Comparison of ENCODE assay signal across 11 cellular contexts in the genomic region with DNA sequence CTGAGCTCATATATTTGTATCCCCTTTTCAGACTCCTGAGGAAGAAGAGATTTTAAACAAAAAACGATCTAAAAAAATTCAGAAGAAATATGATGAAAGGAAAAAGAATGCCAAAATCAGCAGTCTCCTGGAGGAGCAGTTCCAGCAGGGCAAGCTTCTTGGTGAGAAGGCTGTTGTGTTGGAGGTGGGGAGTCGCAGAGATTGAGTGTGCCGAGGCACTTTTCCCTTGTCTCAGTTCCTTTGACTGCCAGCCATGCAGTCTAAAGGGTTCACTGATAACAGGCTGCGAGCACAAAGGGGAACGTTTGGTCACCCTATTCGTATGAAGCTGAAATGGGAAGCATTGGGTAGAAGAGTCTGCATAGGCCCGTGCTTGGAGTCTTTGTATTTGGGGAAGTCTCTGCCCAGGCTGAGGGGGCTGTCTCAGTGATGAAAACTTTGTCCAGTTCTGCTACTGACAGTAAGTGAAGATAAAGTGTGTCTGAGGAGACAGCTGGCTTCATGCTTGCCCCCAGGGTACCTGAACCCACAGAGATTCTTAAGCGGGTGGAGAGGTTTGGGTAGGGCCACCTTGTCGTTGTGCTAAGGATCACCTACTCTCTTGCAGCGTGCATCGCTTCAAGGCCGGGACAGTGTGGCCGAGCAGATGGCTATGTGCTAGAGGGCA. TPM values are rescaled to one million over a fixed set of nuclear protein-coding genes. Genes with fewer than 3 reads are reported as not detected.
DNase-seq lines count a peak whose midpoint lies in the region; ATAC-seq and TF ChIP-seq lines count a peak whose summit lies in the region.
"Had no signal": no experiment of that assay in that cellular context is flagged by ENCODE, and none has a peak within 500 bp of the region (broad histone marks: within the 10 kb centered on the region; RNA-seq: fewer than 3 reads in every experiment).

No MANE protein-coding gene starts in this region.

- peaks cover 11% of the 10 kb centered on the region for H3K79me1 ChIP-seq in mesendoderm (ENCODE audit: low read length)

- H3K18ac ChIP-seq in mesendoderm (ENCODE audit: low read length) = no peak overlapping the region

- H3K27ac ChIP-seq in CD4-positive, CD25-positive, alpha-beta regulatory T cell (ENCODE audit: insufficient read depth, low read length, poor library complexity, severe bottlenecking) = peak overlapping the region; percentile 89
- peak overlapping the region; percentile 95 for H3K27ac ChIP-seq in HUES48 (ENCODE audit: low read depth, low read length)
- H3K27ac ChIP-seq in mesendoderm (ENCODE audit: low read depth, low read length) = no peak overlapping the region
- H3K27ac ChIP-seq: pancreas had no signal

- intact Hi-C loops in activated T-helper 2 cell treated with anti-CD3 and anti-CD28 coated beads, Interferon-gamma antibody, Interleukin-2, Interleukin-4, amounts not matched to agents 10 μg/mL and 5 μg/mL and 100 μg/mL, durations not matched to agents 14 hours and 24 hours and 36 hours (cut with micrococcal nuclease) = no loop called here

- DNase-seq in CD4-positive, CD25-positive, alpha-beta regulatory T cell = no peak
- no peak for DNase-seq in activated T-helper 2 cell treated with anti-CD3 and anti-CD28 coated beads, Interferon-gamma antibody, Interleukin-2, Interleukin-4, amounts not matched to agents 10 μg/mL and 5 μg/mL and 100 μg/mL, durations not matched to agents 14 hours and 24 hours and 36 hours (ENCODE audit: low spot score)
- DNase-seq in mesendoderm = no peak
- no peak for DNase-seq in SKM-1 (lab: John Stamatoyannopoulos, UW; ENCODE audit: unreplicated experiment)
- DNase-seq in omental fat pad (ENCODE audit: low spot score) = no peak
- no peak for DNase-seq in superior temporal gyrus (ENCODE audit: extremely low spot score)
- DNase-seq in SK-N-DZ (ENCODE audit: low spot score) = no peak
- DNase-seq: KBM-7 had no signal

- H3K4me2 ChIP-seq in mesendoderm (ENCODE audit: low read length) = peak overlapping the region; percentile 53

- H3K4ac ChIP-seq in mesendoderm (ENCODE audit: low read depth, low read length) = no peak overlapping the region

- H3K9ac ChIP-seq in HUES48 (ENCODE audit: low read depth, low read length) (no peak overlapping the region), mesendoderm (ENCODE audit: low read length) (peak overlapping the region; percentile 100)

- H3K23ac ChIP-seq in mesendoderm (ENCODE audit: low read length) = no peak overlapping the region

- no CpG with 5 or more reads among the region's 13 CpGs for WGBS in mesendoderm (ENCODE audit: extremely low coverage, insufficient coverage, low lambda C conversion rate)

- no peaks in the 10 kb centered on the region for H3K27me3 Mint-ChIP-seq in CD4-positive, CD25-positive, alpha-beta regulatory T cell
- H3K27me3 Mint-ChIP-seq in activated T-helper 2 cell treated with anti-CD3 and anti-CD28 coated beads, Interferon-gamma antibody, Interleukin-2, Interleukin-4, amounts not matched to agents 10 μg/mL and 5 μg/mL and 100 μg/mL, durations not matched to agents 14 hours and 24 hours and 36 hours (ENCODE audit: low read depth) = no peaks in the 10 kb centered on the region

- no peaks in the 10 kb centered on the region for H3K9me3 Mint-ChIP-seq in CD4-positive, CD25-positive, alpha-beta regulatory T cell
- no peaks in the 10 kb centered on the region for H3K9me3 Mint-ChIP-seq in activated T-helper 2 cell treated with anti-CD3 and anti-CD28 coated beads, Interferon-gamma antibody, Interleukin-2, Interleukin-4, amounts not matched to agents 10 μg/mL and 5 μg/mL and 100 μg/mL, durations not matched to agents 14 hours and 24 hours and 36 hours

- H3K27ac Mint-ChIP-seq in CD4-positive, CD25-positive, alpha-beta regulatory T cell = peak overlapping the region; percentile 86 to 99 (median 91)
- peak overlapping the region; percentile 75 for H3K27ac Mint-ChIP-seq in activated T-helper 2 cell treated with anti-CD3 and anti-CD28 coated beads, Interferon-gamma antibody, Interleukin-2, Interleukin-4, amounts not matched to agents 10 μg/mL and 5 μg/mL and 100 μg/mL, durations not matched to agents 14 hours and 24 hours and 36 hours

- peaks cover 30% of the 10 kb centered on the region for H3K79me2 ChIP-seq in mesendoderm (ENCODE audit: control insufficient read depth, insufficient read depth, low read length)

- peaks cover 0 to 50% (median 29%) of the 10 kb centered on the region in 4 donors for H3K4me1 Mint-ChIP-seq in CD4-positive, CD25-positive, alpha-beta regulatory T cell
- H3K4me1 Mint-ChIP-seq in activated T-helper 2 cell treated with anti-CD3 and anti-CD28 coated beads, Interferon-gamma antibody, Interleukin-2, Interleukin-4, amounts not matched to agents 10 μg/mL and 5 μg/mL and 100 μg/mL, durations not matched to agents 14 hours and 24 hours and 36 hours (ENCODE audit: low read depth) = peaks cover 30% of the 10 kb centered on the region

- H2BK120ac ChIP-seq in mesendoderm (ENCODE audit: low read depth, low read length) = no peak overlapping the region

- H3K36me3 ChIP-seq in CD4-positive, CD25-positive, alpha-beta regulatory T cell (ENCODE audit: control insufficient read depth, insufficient read depth, low read length) = peaks cover 43% of the 10 kb centered on the region
- H3K36me3 ChIP-seq in HUES48 (ENCODE audit: control insufficient read depth, insufficient read depth, low read length) = peaks cover 47% of the 10 kb centered on the region
- peaks cover 14% of the 10 kb centered on the region for H3K36me3 ChIP-seq in mesendoderm (ENCODE audit: control insufficient read depth, insufficient read depth, low read length)

- H3K36me3 Mint-ChIP-seq in CD4-positive, CD25-positive, alpha-beta regulatory T cell = peaks cover 44% of the 10 kb centered on the region
- H3K36me3 Mint-ChIP-seq in activated T-helper 2 cell treated with anti-CD3 and anti-CD28 coated beads, Interferon-gamma antibody, Interleukin-2, Interleukin-4, amounts not matched to agents 10 μg/mL and 5 μg/mL and 100 μg/mL, durations not matched to agents 14 hours and 24 hours and 36 hours (ENCODE audit: low read depth) = peaks cover 77% of the 10 kb centered on the region

- no peak overlapping the region for H3K4me3 ChIP-seq in CD4-positive, CD25-positive, alpha-beta regulatory T cell (ENCODE audit: low read depth, low read length)
- H3K4me3 ChIP-seq in HUES48 (ENCODE audit: low read depth, low read length) (peak overlapping the region; percentile 97; the same call in 1 of the 2 replicates), mesendoderm (ENCODE audit: low read length) (no peak overlapping the region)

- H2BK15ac ChIP-seq in mesendoderm (replicated peaks; ENCODE audit: low read depth) = no peak overlapping the region

- H3K4me3 Mint-ChIP-seq in CD4-positive, CD25-positive, alpha-beta regulatory T cell = peak overlapping the region; percentile 23 to 91 (median 56)
- H3K4me3 Mint-ChIP-seq in activated T-helper 2 cell treated with anti-CD3 and anti-CD28 coated beads, Interferon-gamma antibody, Interleukin-2, Interleukin-4, amounts not matched to agents 10 μg/mL and 5 μg/mL and 100 μg/mL, durations not matched to agents 14 hours and 24 hours and 36 hours (ENCODE audit: low read depth) = peak overlapping the region; percentile 88

- no peak overlapping the region for H3K56ac ChIP-seq in mesendoderm (ENCODE audit: low read length)

- H3K27me3 ChIP-seq in CD4-positive, CD25-positive, alpha-beta regulatory T cell (ENCODE audit: control insufficient read depth, insufficient read depth, low read length) = no peaks in the 10 kb centered on the region
- no peaks in the 10 kb centered on the region for H3K27me3 ChIP-seq in HUES48 (ENCODE audit: control insufficient read depth, insufficient read depth, low read length)
- no peaks in the 10 kb centered on the region for H3K27me3 ChIP-seq in mesendoderm (ENCODE audit: insufficient read depth, low read length, poor library complexity)
- H3K27me3 ChIP-seq: pancreas had no signal

- H4K8ac ChIP-seq in mesendoderm (ENCODE audit: low read depth, low read length) = no peak overlapping the region

- TF ChIP-seq CTCF in omental fat pad (IDR thresholded peaks at IDR 0.05) = no peak

- H2BK5ac ChIP-seq in mesendoderm (ENCODE audit: low read length) = no peak overlapping the region

- H3K9me3 ChIP-seq in CD4-positive, CD25-positive, alpha-beta regulatory T cell (ENCODE audit: control insufficient read depth in 2 of 2, low read length in 2 of 2) = no peaks in the 10 kb centered on the region
- no peaks in the 10 kb centered on the region for H3K9me3 ChIP-seq in HUES48 (ENCODE audit: control insufficient read depth, insufficient read depth, low read length)
- H3K9me3 ChIP-seq: pancreas had no signal

- peaks cover 30% of the 10 kb centered on the region for H3K4me1 ChIP-seq in CD4-positive, CD25-positive, alpha-beta regulatory T cell (ENCODE audit: control insufficient read depth, insufficient read depth, low read length, poor library complexity, severe bottlenecking)
- no peaks in the 10 kb centered on the region for H3K4me1 ChIP-seq in HUES48 (ENCODE audit: control insufficient read depth, insufficient read depth, low read length)
- peaks cover 2% of the 10 kb centered on the region for H3K4me1 ChIP-seq in mesendoderm (ENCODE audit: control insufficient read depth, low read depth, low read length)

- no peak overlapping the region for H2AK5ac ChIP-seq in mesendoderm (ENCODE audit: low read length)

- no peak for ATAC-seq in CD4-positive, CD25-positive, alpha-beta regulatory T cell (ENCODE audit: low read depth in 2 of 2)
- no peak for ATAC-seq in omental fat pad (ENCODE audit: low FRiP score)
- ATAC-seq: pancreas, Right ventricle myocardium inferior had no signal

- H4K5ac ChIP-seq in mesendoderm (ENCODE audit: low read length) = no peak overlapping the region

RNA-seq across cellular contexts. Expression of a gene that starts 2.8 kb away (rescaled TPM):
- total RNA-seq in CD4-positive, CD25-positive, alpha-beta regulatory T cell = 1,739 TPM
- 1,000 to 10,000 TPM in 2 of 4 donors, 100 to 1,000 TPM in 2; 805 to 1,312 (median 1,070) TPM for polyA plus RNA-seq in CD4-positive, CD25-positive, alpha-beta regulatory T cell
- 2,328 and 2,356 TPM in 2 replicates for total RNA-seq in activated T-helper 2 cell treated with anti-CD3 and anti-CD28 coated beads, Interferon-gamma antibody, Interleukin-2, Interleukin-4, amounts not matched to agents 10 μg/mL and 5 μg/mL and 100 μg/mL, durations not matched to agents 14 hours and 24 hours and 36 hours
- polyA plus RNA-seq in mesendoderm (2013, experiment 1 of 2) = 6,091 TPM
- 6,012 TPM for polyA plus RNA-seq in mesendoderm (2013, experiment 2 of 2)
- total RNA-seq in omental fat pad = 1,000 to 10,000 TPM; 1,945 to 2,684 (median 2,276) TPM
- polyA plus RNA-seq in SK-N-DZ (2014; cell fraction: cytosol; rRNA removed) = 3,012 and 3,932 TPM in 2 replicates
- 1,727 and 2,442 TPM in 2 replicates for polyA plus RNA-seq in SK-N-DZ (2014; cell fraction: nucleus; rRNA removed)

RNA-seq across cellular contexts. Expression of a gene that starts 9.9 kb away (rescaled TPM):
- 0.57 TPM for total RNA-seq in CD4-positive, CD25-positive, alpha-beta regulatory T cell
- polyA plus RNA-seq in CD4-positive, CD25-positive, alpha-beta regulatory T cell = under 1 TPM in 3 of 4 donors, not detected in 1; 0.20 to 0.88 (median 0.78) TPM
- 0.91 and 1.7 TPM in 2 replicates for total RNA-seq in activated T-helper 2 cell treated with anti-CD3 and anti-CD28 coated beads, Interferon-gamma antibody, Interleukin-2, Interleukin-4, amounts not matched to agents 10 μg/mL and 5 μg/mL and 100 μg/mL, durations not matched to agents 14 hours and 24 hours and 36 hours
- polyA plus RNA-seq in mesendoderm (2013, experiment 1 of 2) = 0.56 TPM
- polyA plus RNA-seq in mesendoderm (2013, experiment 2 of 2) = 0.55 TPM
- under 1 TPM in 1 of 4 donors, not detected in 3; 0.24 TPM for total RNA-seq in omental fat pad
- not detected in 2 replicates for polyA plus RNA-seq in SK-N-DZ (2014; cell fraction: cytosol; rRNA removed)
- polyA plus RNA-seq in SK-N-DZ (2014; cell fraction: nucleus; rRNA removed) = not detected in 2 replicates
- total RNA-seq: Right ventricle myocardium inferior had no signal

RNA-seq across cellular contexts. Expression of a gene that starts 22.1 kb away (rescaled TPM):
- total RNA-seq in CD4-positive, CD25-positive, alpha-beta regulatory T cell = 539 TPM
- polyA plus RNA-seq in CD4-positive, CD25-positive, alpha-beta regulatory T cell = 10 to 100 TPM; 28.2 to 48.9 (median 43.8) TPM
- total RNA-seq in activated T-helper 2 cell treated with anti-CD3 and anti-CD28 coated beads, Interferon-gamma antibody, Interleukin-2, Interleukin-4, amounts not matched to agents 10 μg/mL and 5 μg/mL and 100 μg/mL, durations not matched to agents 14 hours and 24 hours and 36 hours = 128 and 135 TPM in 2 replicates
- polyA plus RNA-seq in mesendoderm (2013, experiment 1 of 2) = 6.3 TPM
- 6.2 TPM for polyA plus RNA-seq in mesendoderm (2013, experiment 2 of 2)
- 100 to 1,000 TPM in 1 of 4 donors, 10 to 100 TPM in 3; 27.6 to 156 (median 73.9) TPM for total RNA-seq in omental fat pad
- 2.8 and 5.9 TPM in 2 replicates for polyA plus RNA-seq in SK-N-DZ (2014; cell fraction: cytosol; rRNA removed)
- polyA plus RNA-seq in SK-N-DZ (2014; cell fraction: nucleus; rRNA removed) = 7.5 and 12.4 TPM in 2 replicates

RNA-seq across cellular contexts. Expression of a gene that starts 29.0 kb away (rescaled TPM):
- total RNA-seq in CD4-positive, CD25-positive, alpha-beta regulatory T cell = 3.6 TPM
- 1 to 10 TPM in 2 of 4 donors, under 1 TPM in 1, not detected in 1; 0.71 to 2.6 (median 2.1) TPM for polyA plus RNA-seq in CD4-positive, CD25-positive, alpha-beta regulatory T cell
- total RNA-seq in activated T-helper 2 cell treated with anti-CD3 and anti-CD28 coated beads, Interferon-gamma antibody, Interleukin-2, Interleukin-4, amounts not matched to agents 10 μg/mL and 5 μg/mL and 100 μg/mL, durations not matched to agents 14 hours and 24 hours and 36 hours = 0.32 TPM in 1 of 2 replicates, not detected in the other
- not detected for polyA plus RNA-seq in mesendoderm (2013, experiment 1 of 2)
- polyA plus RNA-seq in mesendoderm (2013, experiment 2 of 2) = not detected
- 1 to 10 TPM in 1 of 4 donors, under 1 TPM in 1, not detected in 2; 0.65 to 6.3 TPM for total RNA-seq in omental fat pad
- polyA plus RNA-seq in SK-N-DZ (2014; cell fraction: cytosol; rRNA removed) = not detected in 2 replicates
- polyA plus RNA-seq in SK-N-DZ (2014; cell fraction: nucleus; rRNA removed) = not detected in 2 replicates

RNA-seq across cellular contexts. Expression of a gene that starts 30.2 kb away (rescaled TPM):
- total RNA-seq in CD4-positive, CD25-positive, alpha-beta regulatory T cell = 45.4 TPM
- polyA plus RNA-seq in CD4-positive, CD25-positive, alpha-beta regulatory T cell = under 1 TPM in 2 of 4 donors, not detected in 2; 0.31 to 0.87 TPM
- 17.0 and 19.8 TPM in 2 replicates for total RNA-seq in activated T-helper 2 cell treated with anti-CD3 and anti-CD28 coated beads, Interferon-gamma antibody, Interleukin-2, Interleukin-4, amounts not matched to agents 10 μg/mL and 5 μg/mL and 100 μg/mL, durations not matched to agents 14 hours and 24 hours and 36 hours
- 0.95 TPM for polyA plus RNA-seq in mesendoderm (2013, experiment 1 of 2)
- 0.85 TPM for polyA plus RNA-seq in mesendoderm (2013, experiment 2 of 2)
- 10 to 100 TPM in 2 of 4 donors, 1 to 10 TPM in 2; 7.5 to 29.8 (median 12.2) TPM for total RNA-seq in omental fat pad
- 0.53 and 0.97 TPM in 2 replicates for polyA plus RNA-seq in SK-N-DZ (2014; cell fraction: cytosol; rRNA removed)
- 1.5 and 2.5 TPM in 2 replicates for polyA plus RNA-seq in SK-N-DZ (2014; cell fraction: nucleus; rRNA removed)
